Comparison of ENCODE assay signal across 8 cellular contexts in genomic region chr22:21982338-21982965, GRCh38. TPM values are rescaled to one million over a fixed set of nuclear protein-coding genes. Genes with fewer than 3 reads are reported as not detected.
DNase-seq lines count a peak whose midpoint lies in the region; ATAC-seq and TF ChIP-seq lines count a peak whose summit lies in the region.

A gene with protein sequence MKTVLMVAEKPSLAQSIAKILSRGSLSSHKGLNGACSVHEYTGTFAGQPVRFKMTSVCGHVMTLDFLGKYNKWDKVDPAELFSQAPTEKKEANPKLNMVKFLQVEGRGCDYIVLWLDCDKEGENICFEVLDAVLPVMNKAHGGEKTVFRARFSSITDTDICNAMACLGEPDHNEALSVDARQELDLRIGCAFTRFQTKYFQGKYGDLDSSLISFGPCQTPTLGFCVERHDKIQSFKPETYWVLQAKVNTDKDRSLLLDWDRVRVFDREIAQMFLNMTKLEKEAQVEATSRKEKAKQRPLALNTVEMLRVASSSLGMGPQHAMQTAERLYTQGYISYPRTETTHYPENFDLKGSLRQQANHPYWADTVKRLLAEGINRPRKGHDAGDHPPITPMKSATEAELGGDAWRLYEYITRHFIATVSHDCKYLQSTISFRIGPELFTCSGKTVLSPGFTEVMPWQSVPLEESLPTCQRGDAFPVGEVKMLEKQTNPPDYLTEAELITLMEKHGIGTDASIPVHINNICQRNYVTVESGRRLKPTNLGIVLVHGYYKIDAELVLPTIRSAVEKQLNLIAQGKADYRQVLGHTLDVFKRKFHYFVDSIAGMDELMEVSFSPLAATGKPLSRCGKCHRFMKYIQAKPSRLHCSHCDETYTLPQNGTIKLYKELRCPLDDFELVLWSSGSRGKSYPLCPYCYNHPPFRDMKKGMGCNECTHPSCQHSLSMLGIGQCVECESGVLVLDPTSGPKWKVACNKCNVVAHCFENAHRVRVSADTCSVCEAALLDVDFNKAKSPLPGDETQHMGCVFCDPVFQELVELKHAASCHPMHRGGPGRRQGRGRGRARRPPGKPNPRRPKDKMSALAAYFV (minus strand): TSS chr22:21982787. CDS start chr22:21975709, 7,078 bp downstream.

- H3K4me3 ChIP-seq in fibroblast of mammary gland (ENCODE audit: control insufficient read depth, low read depth, low read length): peak within 1 kb of the TSS; percentile 92

- ATAC-seq in GM18909 (IDR thresholded peaks at IDR 0.05; ENCODE audit: poor library complexity, unreplicated experiment): peak; percentile 57
- ATAC-seq in naive thymus-derived CD8-positive, alpha-beta T cell: peak; percentile 94 to 97
- peak; percentile 90 for ATAC-seq in stimulated activated memory B cell treated with anti-CD40 and anti-IgM and Interleukin-4, amounts not matched to agents 10 μg/mL and 1 μg/mL and 100 μg/mL, for 72 hours

- peaks cover 18 to 51% (median 42%) of the 10 kb centered on the region in 4 donors for H3K4me1 Mint-ChIP-seq in naive thymus-derived CD8-positive, alpha-beta T cell
- H3K4me1 Mint-ChIP-seq in stimulated activated memory B cell treated with anti-CD40 and anti-IgM and Interleukin-4, amounts not matched to agents 10 μg/mL and 1 μg/mL and 100 μg/mL, for 72 hours: peaks cover 55% of the 10 kb centered on the region

- peak within 1 kb of the TSS; percentile 47; the same call in 1 of the 2 replicates for H3K27ac ChIP-seq in 22Rv1

- DNase-seq in KBM-7 (peak; percentile 79), RPMI7951 (ENCODE audit: low read depth) (peak; percentile 73), fibroblast of mammary gland (ENCODE audit: low read depth) (peak; percentile 71)
- DNase-seq in activated T-helper 1 cell treated with anti-CD3 and anti-CD28 coated beads, Interleukin-2, amount 50 U/mL, for 16 hours (ENCODE audit: low read depth in 1 of 2, low spot score in 1 of 2): peak; percentile 64 to 70
- DNase-seq in naive thymus-derived CD8-positive, alpha-beta T cell: peak; percentile 60 to 84 (median 76)

- peaks cover 0 to 11% (median 0%) of the 10 kb centered on the region in 3 donors for H3K36me3 Mint-ChIP-seq in naive thymus-derived CD8-positive, alpha-beta T cell
- H3K36me3 Mint-ChIP-seq in stimulated activated memory B cell treated with anti-CD40 and anti-IgM and Interleukin-4, amounts not matched to agents 10 μg/mL and 1 μg/mL and 100 μg/mL, for 72 hours: peaks cover 14% of the 10 kb centered on the region

- in situ Hi-C loops in KBM-7 (cut with MboI; ENCODE audit: low pct_unique_long_range_greater_than_20kb, low sequenced_read_pairs): no loop called here

- TF ChIP-seq CTCF in 22Rv1 (IDR thresholded peaks at IDR 0.05): no peak
- no peak for TF ChIP-seq CTCF in fibroblast of mammary gland (conservative IDR thresholded peaks at IDR 0.05; ENCODE audit: control insufficient read depth, insufficient read depth, low read depth, low read length)

- H3K27ac Mint-ChIP-seq in naive thymus-derived CD8-positive, alpha-beta T cell: peak within 1 kb of the TSS; percentile 82 to 95 (median 92)
- peak within 1 kb of the TSS; percentile 92 for H3K27ac Mint-ChIP-seq in stimulated activated memory B cell treated with anti-CD40 and anti-IgM and Interleukin-4, amounts not matched to agents 10 μg/mL and 1 μg/mL and 100 μg/mL, for 72 hours

- H3K4me3 Mint-ChIP-seq in naive thymus-derived CD8-positive, alpha-beta T cell: peak within 1 kb of the TSS; percentile 85 to 94 (median 90)
- H3K4me3 Mint-ChIP-seq in stimulated activated memory B cell treated with anti-CD40 and anti-IgM and Interleukin-4, amounts not matched to agents 10 μg/mL and 1 μg/mL and 100 μg/mL, for 72 hours: peak within 1 kb of the TSS; percentile 90

- H3K9me3 Mint-ChIP-seq in naive thymus-derived CD8-positive, alpha-beta T cell: no peaks in the 10 kb centered on the region
- no peaks in the 10 kb centered on the region for H3K9me3 Mint-ChIP-seq in stimulated activated memory B cell treated with anti-CD40 and anti-IgM and Interleukin-4, amounts not matched to agents 10 μg/mL and 1 μg/mL and 100 μg/mL, for 72 hours

- H3K27me3 Mint-ChIP-seq in naive thymus-derived CD8-positive, alpha-beta T cell: no peaks in the 10 kb centered on the region
- no peaks in the 10 kb centered on the region for H3K27me3 Mint-ChIP-seq in stimulated activated memory B cell treated with anti-CD40 and anti-IgM and Interleukin-4, amounts not matched to agents 10 μg/mL and 1 μg/mL and 100 μg/mL, for 72 hours

- POLR2A ChIA-PET in naive thymus-derived CD8-positive, alpha-beta T cell (lab: Charles Lee): interaction anchor here (0.6 to 1.2 kb wide), 2 partner anchors 24 to 30 kb away, joined by 3 read pairs; partner anchors contain the start of gene PPM1F

RNA-seq across cellular contexts. Expression of the gene that starts here (rescaled TPM):
- total RNA-seq in RPMI7951 (2014; rRNA removed; shearing (Covaris generic)): 12.6 and 13.3 TPM in 2 replicates
- 10 to 100 TPM; 69.6 to 70.5 TPM for total RNA-seq in naive thymus-derived CD8-positive, alpha-beta T cell
- polyA plus RNA-seq in naive thymus-derived CD8-positive, alpha-beta T cell: 10 to 100 TPM in 2 of 3 donors, 1 to 10 TPM in 1; 9.6 to 18.3 (median 11.2) TPM

Comparison
In these comparisons a context has a peak if more than half of its experiments do, and no peak if none do; other contexts are left out.
1. Peak in every context shown above with its lines: DNase-seq, ATAC-seq, H3K4me3 ChIP-seq and H3K27ac ChIP-seq.